Comparison of ENCODE assay signal across 1 cellular context in genomic region chr5:759111-759741, GRCh38.
TF ChIP-seq lines count a peak whose summit lies in the region.

No MANE protein-coding gene starts in this region.

TF ChIP-seq in HepG2, 621 proteins besides CTCF, POLR2A, EP300 and RAD21 (continued from another document and continues in another):
- TF ChIP-seq, protein P1, sequence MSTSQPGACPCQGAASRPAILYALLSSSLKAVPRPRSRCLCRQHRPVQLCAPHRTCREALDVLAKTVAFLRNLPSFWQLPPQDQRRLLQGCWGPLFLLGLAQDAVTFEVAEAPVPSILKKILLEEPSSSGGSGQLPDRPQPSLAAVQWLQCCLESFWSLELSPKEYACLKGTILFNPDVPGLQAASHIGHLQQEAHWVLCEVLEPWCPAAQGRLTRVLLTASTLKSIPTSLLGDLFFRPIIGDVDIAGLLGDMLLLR (CRISPR knock-in tag; IDR thresholded peaks at IDR 0.05): no peak
- TF ChIP-seq PAF1 (CRISPR knock-in tag; IDR thresholded peaks at IDR 0.05) (no peak), TMF1 (CRISPR knock-in tag; IDR thresholded peaks at IDR 0.05; ENCODE audit: low read depth) (no peak), TCF7 (IDR thresholded peaks at IDR 0.05; ENCODE audit: low read depth) (no peak; the same call in 1 of the 2 replicates), ZNF674 (CRISPR knock-in tag; IDR thresholded peaks at IDR 0.05; ENCODE audit: low read depth) (no peak), BHLHE40 (IDR thresholded peaks at IDR 0.05; ENCODE audit: low read length) (peak; percentile 95), GATAD1 (CRISPR knock-in tag; IDR thresholded peaks at IDR 0.05) (0 out of 2 replicates have a peak, but pooled peaks have one; percentile 19), ZSCAN20 (CRISPR knock-in tag; IDR thresholded peaks at IDR 0.05; ENCODE audit: borderline replicate concordance) (no peak), TARDBP (CRISPR knock-in tag; IDR thresholded peaks at IDR 0.05) (peak; percentile 36; the same call in 1 of the 2 replicates), HOXA9 (CRISPR knock-in tag; IDR thresholded peaks at IDR 0.05; ENCODE audit: borderline replicate concordance) (no peak), ZNF292 (CRISPR knock-in tag; IDR thresholded peaks at IDR 0.05; ENCODE audit: borderline replicate concordance, low read depth) (peak; percentile 57; the same call in 1 of the 2 replicates), ZNF672 (CRISPR knock-in tag; IDR thresholded peaks at IDR 0.05) (no peak), ZFP90 (CRISPR knock-in tag; IDR thresholded peaks at IDR 0.05; ENCODE audit: borderline replicate concordance) (no peak), ZNF282 (IDR thresholded peaks at IDR 0.05; ENCODE audit: partially characterized antibody) (no peak), MTF2 (CRISPR knock-in tag; IDR thresholded peaks at IDR 0.05; ENCODE audit: borderline replicate concordance) (no peak), NFIB (CRISPR knock-in tag; IDR thresholded peaks at IDR 0.05; ENCODE audit: borderline replicate concordance) (no peak), MBD4 (IDR thresholded peaks at IDR 0.05; ENCODE audit: borderline replicate concordance, low read length) (no peak), ZSCAN29 (CRISPR knock-in tag; conservative IDR thresholded peaks at IDR 0.05) (no peak), ZNF772 (CRISPR knock-in tag; IDR thresholded peaks at IDR 0.05) (no peak), ZNF724P (CRISPR knock-in tag; IDR thresholded peaks at IDR 0.05; ENCODE audit: borderline replicate concordance) (no peak), ZUFSP (CRISPR knock-in tag; IDR thresholded peaks at IDR 0.05; ENCODE audit: borderline replicate concordance) (no peak), MAFF (IDR thresholded peaks at IDR 0.05; ENCODE audit: low read depth, low read length) (no peak), NR2C2 (CRISPR knock-in tag; IDR thresholded peaks at IDR 0.05; ENCODE audit: borderline replicate concordance) (no peak), ZNF512 (CRISPR knock-in tag; IDR thresholded peaks at IDR 0.05) (no peak), E2F1 (CRISPR knock-in tag; IDR thresholded peaks at IDR 0.05) (no peak), ZBTB3 (CRISPR knock-in tag; IDR thresholded peaks at IDR 0.05; ENCODE audit: borderline replicate concordance, low read depth) (no peak), ZNF563 (CRISPR knock-in tag; IDR thresholded peaks at IDR 0.05) (no peak), ZNF850 (CRISPR knock-in tag; conservative IDR thresholded peaks at IDR 0.05) (no peak; the same call in 1 of the 2 replicates), IRF1 (CRISPR knock-in tag; IDR thresholded peaks at IDR 0.05; ENCODE audit: low read depth) (no peak), USF2 (IDR thresholded peaks at IDR 0.05; ENCODE audit: low read depth, low read length) (no peak), USF2 (CRISPR knock-in tag; IDR thresholded peaks at IDR 0.05; ENCODE audit: borderline replicate concordance) (no peak), TEAD3 (CRISPR knock-in tag; optimal IDR thresholded peaks at IDR 0.05; ENCODE audit: borderline replicate concordance) (no peak), ZBTB25 (CRISPR knock-in tag; IDR thresholded peaks at IDR 0.05) (0 out of 2 replicates have a peak, but pooled peaks have one; percentile 23), ZNF577 (CRISPR knock-in tag; IDR thresholded peaks at IDR 0.05; ENCODE audit: borderline replicate concordance, low read depth) (no peak), RFX5 (IDR thresholded peaks at IDR 0.05; ENCODE audit: low read depth, low read length) (peak; percentile 65; the same call in 1 of the 2 replicates), ZMAT5 (CRISPR knock-in tag; IDR thresholded peaks at IDR 0.05; ENCODE audit: borderline replicate concordance, low read depth) (no peak), GATAD2A (CRISPR knock-in tag; IDR thresholded peaks at IDR 0.05) (peak; percentile 50; the same call in 1 of the 2 replicates), MAFG (CRISPR knock-in tag; IDR thresholded peaks at IDR 0.05) (no peak), SP4 (CRISPR knock-in tag; IDR thresholded peaks at IDR 0.05) (no peak), KDM5A (IDR thresholded peaks at IDR 0.05; ENCODE audit: borderline replicate concordance, low read length) (no peak), GZF1 (CRISPR knock-in tag; IDR thresholded peaks at IDR 0.05) (no peak), FOXA3 (CRISPR knock-in tag; IDR thresholded peaks at IDR 0.05) (peak; percentile 67)
- TF ChIP-seq, protein P2, sequence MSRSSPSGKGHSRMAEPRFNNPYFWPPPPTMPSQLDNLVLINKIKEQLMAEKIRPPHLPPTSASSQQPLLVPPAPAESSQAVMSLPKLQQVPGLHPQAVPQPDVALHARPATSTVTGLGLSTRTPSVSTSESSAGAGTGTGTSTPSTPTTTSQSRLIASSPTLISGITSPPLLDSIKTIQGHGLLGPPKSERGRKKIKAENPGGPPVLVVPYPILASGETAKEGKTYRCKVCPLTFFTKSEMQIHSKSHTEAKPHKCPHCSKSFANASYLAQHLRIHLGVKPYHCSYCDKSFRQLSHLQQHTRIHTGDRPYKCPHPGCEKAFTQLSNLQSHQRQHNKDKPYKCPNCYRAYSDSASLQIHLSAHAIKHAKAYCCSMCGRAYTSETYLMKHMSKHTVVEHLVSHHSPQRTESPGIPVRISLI (CRISPR knock-in tag; IDR thresholded peaks at IDR 0.05; ENCODE audit: borderline replicate concordance): no peak
- TF ChIP-seq, protein P3, sequence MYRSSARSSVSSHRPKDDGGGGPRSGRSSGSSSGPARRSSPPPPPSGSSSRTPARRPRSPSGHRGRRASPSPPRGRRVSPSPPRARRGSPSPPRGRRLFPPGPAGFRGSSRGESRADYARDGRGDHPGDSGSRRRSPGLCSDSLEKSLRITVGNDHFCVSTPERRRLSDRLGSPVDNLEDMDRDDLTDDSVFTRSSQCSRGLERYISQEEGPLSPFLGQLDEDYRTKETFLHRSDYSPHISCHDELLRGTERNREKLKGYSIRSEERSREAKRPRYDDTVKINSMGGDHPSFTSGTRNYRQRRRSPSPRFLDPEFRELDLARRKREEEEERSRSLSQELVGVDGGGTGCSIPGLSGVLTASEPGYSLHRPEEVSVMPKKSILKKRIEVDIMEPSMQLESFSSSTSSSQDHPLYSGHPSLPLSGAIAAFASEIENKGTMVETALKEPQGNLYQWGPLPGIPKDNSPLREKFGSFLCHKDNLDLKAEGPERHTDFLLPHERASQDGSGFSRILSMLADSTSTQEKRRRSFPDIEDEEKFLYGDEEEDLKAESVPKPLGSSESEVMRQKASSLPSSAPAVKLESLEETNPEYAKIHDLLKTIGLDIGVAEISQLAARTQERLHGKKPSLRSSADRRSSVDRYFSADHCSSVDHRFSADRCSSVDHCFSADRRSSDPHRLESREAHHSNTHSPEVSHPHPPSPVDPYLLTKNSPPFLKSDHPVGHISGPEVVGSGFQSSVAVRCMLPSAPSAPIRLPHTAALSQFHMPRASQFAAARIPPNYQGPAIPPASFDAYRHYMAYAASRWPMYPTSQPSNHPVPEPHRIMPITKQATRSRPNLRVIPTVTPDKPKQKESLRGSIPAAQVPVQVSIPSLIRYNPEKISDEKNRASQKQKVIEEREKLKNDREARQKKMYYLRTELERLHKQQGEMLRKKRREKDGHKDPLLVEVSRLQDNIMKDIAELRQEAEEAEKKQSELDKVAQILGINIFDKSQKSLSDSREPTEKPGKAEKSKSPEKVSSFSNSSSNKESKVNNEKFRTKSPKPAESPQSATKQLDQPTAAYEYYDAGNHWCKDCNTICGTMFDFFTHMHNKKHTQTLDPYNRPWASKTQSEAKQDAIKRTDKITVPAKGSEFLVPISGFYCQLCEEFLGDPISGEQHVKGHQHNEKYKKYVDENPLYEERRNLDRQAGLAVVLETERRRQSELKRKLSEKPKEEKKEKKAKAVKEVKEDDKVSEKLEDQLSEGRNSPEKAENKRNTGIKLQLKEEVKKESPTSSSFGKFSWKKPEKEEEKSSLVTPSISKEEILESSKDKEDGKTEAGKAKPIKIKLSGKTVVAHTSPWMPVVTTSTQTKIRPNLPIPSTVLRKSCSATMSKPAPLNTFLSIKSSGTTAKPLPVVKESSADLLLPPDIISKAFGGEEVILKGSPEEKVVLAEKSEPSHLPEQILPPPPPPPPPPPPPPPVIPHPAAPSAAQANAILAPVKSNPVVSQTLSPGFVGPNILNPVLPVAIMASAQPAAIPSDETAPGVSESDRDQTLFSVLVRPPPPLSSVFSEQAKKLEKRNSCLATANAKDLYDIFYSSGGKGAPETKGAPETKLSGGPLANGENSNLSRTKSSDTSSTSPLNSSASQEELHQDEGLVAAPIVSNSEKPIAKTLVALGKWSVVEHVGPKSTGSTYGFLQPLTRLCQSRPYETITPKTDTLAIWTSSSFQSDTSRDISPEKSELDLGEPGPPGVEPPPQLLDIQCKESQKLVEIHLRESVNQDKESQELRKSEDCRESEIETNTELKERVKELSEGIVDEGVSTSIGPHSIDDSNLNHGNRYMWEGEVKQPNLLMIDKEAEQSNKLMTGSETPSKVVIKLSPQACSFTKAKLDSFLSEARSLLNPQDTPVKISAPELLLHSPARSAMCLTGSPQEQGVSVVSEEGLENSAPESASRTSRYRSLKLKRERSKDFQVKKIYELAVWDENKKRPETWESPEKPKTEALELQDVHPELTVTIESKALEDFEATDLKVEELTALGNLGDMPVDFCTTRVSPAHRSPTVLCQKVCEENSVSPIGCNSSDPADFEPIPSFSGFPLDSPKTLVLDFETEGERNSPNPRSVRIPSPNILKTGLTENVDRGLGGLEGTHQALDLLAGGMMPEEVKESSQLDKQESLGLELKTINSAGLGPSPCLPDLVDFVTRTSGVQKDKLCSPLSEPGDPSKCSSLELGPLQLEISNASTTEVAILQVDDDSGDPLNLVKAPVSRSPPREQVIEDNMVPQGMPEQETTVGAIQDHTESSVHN (CRISPR knock-in tag; IDR thresholded peaks at IDR 0.05): no peak
